ENCODE assay signal across 29 cellular contexts in genomic region chr5:100616981-100617380, GRCh38.
"Had no signal": no experiment of that assay in that cellular context is flagged by ENCODE, and none has a peak within 500 bp of the region (broad histone marks: within the 10 kb centered on the region; RNA-seq: fewer than 3 reads in every experiment).

No MANE protein-coding gene starts in this region.

- FAIRE-seq: colon, endometrium, endothelial cell of umbilical vein, frontal cortex had no signal

- H3K27ac Mint-ChIP-seq: dendritic cell treated with granulocyte-macrophage colony-stimulating factor and Interleukin-4, amounts not matched to agents 40 ng/mL and 50 ng/mL, for 4 days; effector memory CD8-positive, alpha-beta T cell; endodermal cell had no signal

- DNase-seq: colonic mucosa; cortex of kidney; dermis blood vessel endothelial cell; dorsolateral prefrontal cortex; effector CD4-positive, alpha-beta T cell; effector CD8-positive, alpha-beta T cell; effector memory CD4-positive, alpha-beta T cell; effector memory CD8-positive, alpha-beta T cell; endodermal cell; erythroblast; esophagus squamous epithelium; foreskin fibroblast; foreskin keratinocyte; foreskin melanocyte; gastrocnemius medialis; glutamatergic neuron; head of caudate nucleus; heart left ventricle; heart right ventricle had no signal

- H3K9me3 Mint-ChIP-seq: dendritic cell treated with granulocyte-macrophage colony-stimulating factor and Interleukin-4, amounts not matched to agents 40 ng/mL and 50 ng/mL, for 4 days; effector memory CD8-positive, alpha-beta T cell had no signal

- H3K36me3 ChIP-seq: colonic mucosa, esophagus muscularis mucosa, esophagus squamous epithelium, gastrocnemius medialis, gastroesophageal sphincter, heart left ventricle, heart right ventricle had no signal

- H3K4me1 ChIP-seq: colonic mucosa, esophagus muscularis mucosa, esophagus squamous epithelium, foreskin keratinocyte, gastrocnemius medialis, gastroesophageal sphincter, heart left ventricle, heart right ventricle had no signal

- H3K27me3 ChIP-seq: colonic mucosa, dorsolateral prefrontal cortex, esophagus muscularis mucosa, esophagus squamous epithelium, foreskin keratinocyte, gastrocnemius medialis, gastroesophageal sphincter, heart left ventricle, heart right ventricle had no signal

- ATAC-seq: effector memory CD8-positive, alpha-beta T cell; esophagus mucosa; foreskin keratinocyte; gastrocnemius medialis; gastroesophageal sphincter; heart left ventricle; heart right ventricle had no signal

- H3K27ac ChIP-seq: colonic mucosa, coronary artery, dorsolateral prefrontal cortex, epithelial cell of prostate, esophagus muscularis mucosa, esophagus squamous epithelium, foreskin keratinocyte, gastrocnemius medialis, gastroesophageal sphincter, heart left ventricle, heart right ventricle had no signal

- H3K27me3 Mint-ChIP-seq: dendritic cell treated with granulocyte-macrophage colony-stimulating factor and Interleukin-4, amounts not matched to agents 40 ng/mL and 50 ng/mL, for 4 days had no signal

- H3K4me3 Mint-ChIP-seq: dendritic cell treated with granulocyte-macrophage colony-stimulating factor and Interleukin-4, amounts not matched to agents 40 ng/mL and 50 ng/mL, for 4 days; effector memory CD8-positive, alpha-beta T cell; endodermal cell had no signal

- H3K9me3 ChIP-seq: colonic mucosa, esophagus muscularis mucosa, esophagus squamous epithelium, gastrocnemius medialis, gastroesophageal sphincter, heart left ventricle, heart right ventricle had no signal

- H3K4me3 ChIP-seq: colonic mucosa, coronary artery, dorsolateral prefrontal cortex, esophagus muscularis mucosa, esophagus squamous epithelium, gastrocnemius medialis, gastroesophageal sphincter, heart left ventricle, heart right ventricle had no signal
